8 cellular contexts compared by ENCODE assay signal in the genomic region with DNA sequence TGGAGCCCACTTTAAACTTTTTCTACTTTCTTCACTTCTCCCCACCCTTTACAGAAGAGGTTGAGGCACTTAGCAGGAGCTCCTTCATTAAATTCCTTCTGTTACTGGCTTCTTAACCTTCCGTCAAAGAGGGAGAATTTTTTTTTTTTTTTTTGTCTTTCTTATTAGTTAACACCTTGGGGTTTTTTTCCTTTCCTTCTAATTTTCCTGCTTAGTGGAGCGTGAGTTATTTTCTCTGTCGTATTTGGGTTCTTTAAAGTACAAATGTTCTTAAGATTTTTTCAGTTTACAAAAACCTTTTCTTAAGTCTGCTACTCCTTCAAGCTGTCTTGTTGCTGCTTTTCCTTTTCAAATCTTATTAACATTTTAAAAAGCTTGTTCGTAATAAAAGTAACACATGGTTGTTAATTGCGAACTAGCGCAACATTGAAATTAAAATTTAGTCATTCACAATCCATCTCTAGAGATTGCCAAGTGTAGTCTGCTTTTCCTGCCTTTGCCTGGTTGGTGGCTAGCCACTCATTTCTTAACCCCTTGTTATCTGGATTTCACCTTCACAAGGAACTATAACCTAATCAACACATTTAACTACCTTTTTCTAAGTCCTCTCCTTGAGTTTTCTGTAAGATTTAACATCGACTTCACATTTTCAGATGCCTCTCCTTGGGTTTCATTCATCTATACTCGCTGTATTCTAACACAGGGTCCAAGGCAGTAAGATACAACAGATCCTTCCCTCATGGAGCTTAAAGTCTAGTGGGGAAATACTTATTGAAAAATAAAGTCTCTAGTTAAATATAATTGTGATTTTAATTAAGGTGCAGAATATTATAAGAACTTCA. TPM values are rescaled to one million over a fixed set of nuclear protein-coding genes. Genes with fewer than 3 reads are reported as not detected.
DNase-seq lines count a peak whose midpoint lies in the region; ATAC-seq, FAIRE-seq and TF ChIP-seq lines count a peak whose summit lies in the region.

No MANE protein-coding gene starts in this region.

- TF ChIP-seq POLR2A in GM12878 (IDR thresholded peaks at IDR 0.05; ENCODE audit: low read depth, low read length) = no peak

- SMC1A ChIA-PET in GM12878 (lab: Charles Lee; ENCODE audit: uncharacterized antibody, unreplicated experiment) = interaction anchor here (0.9 to 2.6 kb wide), 14 partner anchors 12 to 140 kb away, joined by 3 to 11 read pairs (median 4); no protein-coding TSS in a partner anchor

- H3K4ac ChIP-seq in mesendoderm (ENCODE audit: low read depth, low read length) = no peak overlapping the region

- H4K20me1 ChIP-seq in GM12878 (ENCODE audit: control insufficient read depth, insufficient read depth) = no peaks in the 10 kb centered on the region

- no peak overlapping the region for H2AK5ac ChIP-seq in mesendoderm (ENCODE audit: low read length)

- intact Hi-C loops in GM12878 (cut with micrococcal nuclease; ENCODE audit: unreplicated experiment) = no loop called here

- DNase-seq in GM12878 (ENCODE audit: low read depth, low spot score) (no peak), mesendoderm (peak; percentile 66), GOT3 (lab: John Stamatoyannopoulos, UW) (no peak)

- H3K9ac ChIP-seq in GM12878 (ENCODE audit: control insufficient read depth, insufficient read depth, low read length) (peak overlapping the region; percentile 77), mesendoderm (ENCODE audit: low read length) (peak overlapping the region; percentile 94)

- H2AFZ ChIP-seq in ACC112 (ENCODE audit: low read length, unreplicated experiment) (peak overlapping the region; percentile 17), GM12878 (ENCODE audit: control insufficient read depth, low read depth, low read length) (no peak overlapping the region)

- H3K4me3 ChIP-seq in ACC112 (ENCODE audit: low read depth, low read length) = peak overlapping the region; percentile 94
- H3K4me3 ChIP-seq in HEK293 (ENCODE audit: low read depth, low read length) = peak overlapping the region; percentile 70
- H3K4me3 ChIP-seq in GM12878 = peak overlapping the region; percentile 79
- H3K4me3 ChIP-seq in mesendoderm (ENCODE audit: low read length) = peak overlapping the region; percentile 68

- RAD21 ChIA-PET in GM12878 (lab: Charles Lee; ENCODE audit: unreplicated experiment) = interaction anchor here (1.0 to 2.6 kb wide), 8 partner anchors 37 to 135 kb away, joined by 3 to 16 read pairs (median 5); no protein-coding TSS in a partner anchor

- no peak for TF ChIP-seq EP300 in GM12878 (IDR thresholded peaks at IDR 0.05; ENCODE audit: borderline replicate concordance in 1 of 2, control insufficient read depth in 1 of 2, low read depth in 2 of 2, low read length in 2 of 2)

- peaks cover 2% of the 10 kb centered on the region for H3K79me1 ChIP-seq in mesendoderm (ENCODE audit: low read length)

- H3K4me2 ChIP-seq in GM12878 (ENCODE audit: control insufficient read depth, insufficient read depth) (peak overlapping the region; percentile 81), mesendoderm (ENCODE audit: low read length) (peak overlapping the region; percentile 56)

- TF ChIP-seq CTCF in HEK293 (tag by site-specific recombination; IDR thresholded peaks at IDR 0.05) (no peak), GM12878 (IDR thresholded peaks at IDR 0.05 in 2 of 3, conservative IDR thresholded peaks at IDR 0.05 in 1 of 3; ENCODE audit: control insufficient read depth in 2 of 3, extremely low read depth in 1 of 3, insufficient read depth in 1 of 3, low read depth in 3 of 3, low read length in 3 of 3) (no peak)

- H4K5ac ChIP-seq in mesendoderm (ENCODE audit: low read length) = no peak overlapping the region

- H3K9me3 ChIP-seq in HEK293 (ENCODE audit: control insufficient read depth, insufficient read depth, low read depth, low read length) = no peaks in the 10 kb centered on the region
- H3K9me3 ChIP-seq in GM12878 (replicated peaks; ENCODE audit: control insufficient read depth, insufficient read depth, low read length) = no peaks in the 10 kb centered on the region; the same call in 2 of the 3 replicates

- ATAC-seq in GM12878 (no peak), GM21515 (IDR thresholded peaks at IDR 0.05; ENCODE audit: unreplicated experiment) (no peak), GM18868 (IDR thresholded peaks at IDR 0.05; ENCODE audit: unreplicated experiment) (no peak)
- ATAC-seq in activated CD4-positive, CD25-positive, alpha-beta regulatory T cell treated with anti-CD3 and anti-CD28 coated beads, Interleukin-2, amount 50 U/mL, for 24 hours = no peak

- TF ChIP-seq RAD21 in GM12878 (IDR thresholded peaks at IDR 0.05; ENCODE audit: insufficient read depth, low read depth, low read length) = no peak

- whole genome bisulfite sequencing in GM12878 (ENCODE audit: insufficient coverage, insufficient replicate concordance, low lambda C conversion rate, missing lambda C conversion rate) = 88% methylated on average over 8 of the region's 8 CpGs
- WGBS in mesendoderm (ENCODE audit: extremely low coverage, insufficient coverage, low lambda C conversion rate) = no CpG with 5 or more reads among the region's 8 CpGs

- no peak overlapping the region for H2BK15ac ChIP-seq in mesendoderm (replicated peaks; ENCODE audit: low read depth)

- FAIRE-seq in GM12878 (lab: Jason Lieb, UNC) = peak; percentile 80

- no peak overlapping the region for H3K23ac ChIP-seq in mesendoderm (ENCODE audit: low read length)

- BruUV-seq in GM12878 (replicated peaks; lab: Mats Ljungman, UMichigan) = no TSS peak

- H3K79me2 ChIP-seq in ACC112 (ENCODE audit: control insufficient read depth, insufficient read depth, low read length, unreplicated experiment) (peaks cover 84% of the 10 kb centered on the region), GM12878 (ENCODE audit: control insufficient read depth, insufficient read depth, low read length) (peaks cover 65% of the 10 kb centered on the region), mesendoderm (ENCODE audit: control insufficient read depth, insufficient read depth, low read length) (peaks cover 77% of the 10 kb centered on the region)

- H2BK5ac ChIP-seq in mesendoderm (ENCODE audit: low read length) = no peak overlapping the region

- H3K36me3 ChIP-seq in ACC112 (ENCODE audit: insufficient read depth, low read length) (no peaks in the 10 kb centered on the region), HEK293 (ENCODE audit: control insufficient read depth in 2 of 2, insufficient read depth in 1 of 2, low read length in 2 of 2) (no peaks in the 10 kb centered on the region; a peak in 1 of 3 replicates), GM12878 (ENCODE audit: control insufficient read depth in 2 of 2, insufficient read depth in 2 of 2, low read length in 1 of 2) (no peaks in the 10 kb centered on the region), mesendoderm (ENCODE audit: control insufficient read depth, insufficient read depth, low read length) (no peaks in the 10 kb centered on the region)

- POLR2A ChIA-PET in HEK293 (lab: Yijun Ruan, JAX) (interaction anchor here (0.6 to 2.5 kb wide), 5 partner anchors 12 to 98 kb away, joined by 3 to 9 read pairs (median 4); no protein-coding TSS in a partner anchor), GM12878 (lab: Charles Lee) (interaction anchor here (0.6 to 3.3 kb wide), 6 partner anchors 24 to 132 kb away, joined by 3 to 13 read pairs (median 4); no protein-coding TSS in a partner anchor)

- no peak overlapping the region for H4K8ac ChIP-seq in mesendoderm (ENCODE audit: low read depth, low read length)

- no peak overlapping the region for H3K18ac ChIP-seq in mesendoderm (ENCODE audit: low read length)

- H3K27me3 ChIP-seq in ACC112 (ENCODE audit: insufficient read depth, low read length) (no peaks in the 10 kb centered on the region), GM12878 (replicated peaks in 1 of 2; ENCODE audit: control insufficient read depth in 2 of 2, insufficient read depth in 2 of 2, low read length in 1 of 2) (no peaks in the 10 kb centered on the region), mesendoderm (ENCODE audit: insufficient read depth, low read length, poor library complexity) (no peaks in the 10 kb centered on the region)

- in situ Hi-C loops in GM12878 (cut with MboI) = no loop called here

- no peak overlapping the region for H2BK120ac ChIP-seq in mesendoderm (ENCODE audit: low read depth, low read length)

- H3K56ac ChIP-seq in mesendoderm (ENCODE audit: low read length) = peak overlapping the region; percentile 81

- H3K4me1 ChIP-seq in ACC112 (ENCODE audit: control insufficient read depth, insufficient read depth, low read length, unreplicated experiment) (peaks cover 6% of the 10 kb centered on the region), HEK293 (ENCODE audit: control insufficient read depth, insufficient read depth, low read length) (peaks cover 3% of the 10 kb centered on the region; the same call in 1 of the 2 replicates), GM12878 (ENCODE audit: control insufficient read depth, insufficient read depth, low read length) (peaks cover 7% of the 10 kb centered on the region), mesendoderm (ENCODE audit: control insufficient read depth, low read depth, low read length) (peaks cover 9% of the 10 kb centered on the region)

- CTCF ChIA-PET in HEK293 (lab: Yijun Ruan, JAX) (interaction anchor here (0.6 to 1.9 kb wide), 10 partner anchors 16 to 159 kb away, joined by 3 to 7 read pairs (median 3); no protein-coding TSS in a partner anchor), GM12878 (lab: Yijun Ruan, JAX) (interaction anchor here (0.9 to 1.9 kb wide), 7 partner anchors 10 to 114 kb away, joined by 3 to 7 read pairs (median 3); no protein-coding TSS in a partner anchor)

- H3K27ac ChIP-seq in ACC112 (ENCODE audit: low read depth, low read length) = no peak overlapping the region
- peak overlapping the region; percentile 95; the same call in 1 of the 2 replicates for H3K27ac ChIP-seq in HEK293 (ENCODE audit: extremely low read depth, low read depth, low read length)
- peak overlapping the region; percentile 68 for H3K27ac ChIP-seq in GM12878 (ENCODE audit: control insufficient read depth, insufficient read depth)
- no peak overlapping the region for H3K27ac ChIP-seq in mesendoderm (ENCODE audit: low read depth, low read length)

RNA-seq across cellular contexts. Expression of a gene that starts 2.0 kb away (rescaled TPM):
- 60.5 and 62.3 TPM in 2 replicates for total RNA-seq in GM12878 (2013; cell fraction: nucleolus; rRNA removed)
- total RNA-seq in GM12878 (2014; rRNA removed) = 17.0 and 23.3 TPM in 2 replicates
- total RNA-seq in GM12878 (2014; rRNA removed; fragmentation: Illumina TruSeq; extraction: Trizol) = 18.8 and 19.2 TPM in 2 replicates
- total RNA-seq in GM12878 (2021) = 22.7 and 23.6 TPM in 2 replicates
- 4.5 TPM for polyA plus RNA-seq in GM12878 (2011; ENCODE audit: low read depth)
- 19.3 and 25.6 TPM in 2 replicates for polyA plus RNA-seq in GM12878 (2011; rRNA removed)
- 7.9 and 9.1 TPM in 2 replicates for polyA plus RNA-seq in GM12878 (2011; cell fraction: cytosol; rRNA removed)
- 9.0 and 10.5 TPM in 2 replicates for polyA plus RNA-seq in GM12878 (2011; cell fraction: nucleus; rRNA removed)
- polyA plus RNA-seq in GM12878 (2012) = 5.7 and 8.1 TPM in 2 replicates
- polyA plus RNA-seq in GM12878 (2014; fragmentation: Illumina TruSeq; extraction: Trizol) = 16.1 and 16.2 TPM in 2 replicates
- polyA plus RNA-seq in GM12878 (2014; fragmentation: Nextera tagmentation; extraction: Ambion mirVana) = 1 to 10 TPM; 2.3 to 2.4 TPM
- polyA plus RNA-seq in GM12878 (2014; rRNA removed) = 9.8 and 10.0 TPM in 2 replicates
- 1 to 10 TPM; 9.5 to 9.8 TPM for polyA plus RNA-seq in GM12878 (2016; fragmentation: Nextera tagmentation; extraction: Ambion mirVana)
- 34.9 and 49.1 TPM in 2 replicates for polyA minus RNA-seq in GM12878 (2011; rRNA and poly(A)+ RNA removed)
- polyA minus RNA-seq in GM12878 (2011; cell fraction: cytosol; rRNA and poly(A)+ RNA removed) = 11.1 and 16.6 TPM in 2 replicates
- 10.6 and 14.1 TPM in 2 replicates for polyA minus RNA-seq in GM12878 (2011; cell fraction: nucleus; rRNA and poly(A)+ RNA removed)
- 72.9 TPM for polyA plus RNA-seq in mesendoderm (2013, experiment 1 of 2)
- 74.8 TPM for polyA plus RNA-seq in mesendoderm (2013, experiment 2 of 2)

Comparison
In these comparisons a context has a peak if more than half of its experiments do, and no peak if none do; other contexts are left out.
1. H3K27ac ChIP-seq: peak in HEK293 (single experiment) and GM12878 (single experiment); none in ACC112 (single experiment) and mesendoderm (single experiment).
2. Peak in every context shown above with its lines, with median percentiles within 50 percentile points of each other: H3K4me3 ChIP-seq.